Comparison of ENCODE assay signal across 8 cellular contexts in the genomic region with DNA sequence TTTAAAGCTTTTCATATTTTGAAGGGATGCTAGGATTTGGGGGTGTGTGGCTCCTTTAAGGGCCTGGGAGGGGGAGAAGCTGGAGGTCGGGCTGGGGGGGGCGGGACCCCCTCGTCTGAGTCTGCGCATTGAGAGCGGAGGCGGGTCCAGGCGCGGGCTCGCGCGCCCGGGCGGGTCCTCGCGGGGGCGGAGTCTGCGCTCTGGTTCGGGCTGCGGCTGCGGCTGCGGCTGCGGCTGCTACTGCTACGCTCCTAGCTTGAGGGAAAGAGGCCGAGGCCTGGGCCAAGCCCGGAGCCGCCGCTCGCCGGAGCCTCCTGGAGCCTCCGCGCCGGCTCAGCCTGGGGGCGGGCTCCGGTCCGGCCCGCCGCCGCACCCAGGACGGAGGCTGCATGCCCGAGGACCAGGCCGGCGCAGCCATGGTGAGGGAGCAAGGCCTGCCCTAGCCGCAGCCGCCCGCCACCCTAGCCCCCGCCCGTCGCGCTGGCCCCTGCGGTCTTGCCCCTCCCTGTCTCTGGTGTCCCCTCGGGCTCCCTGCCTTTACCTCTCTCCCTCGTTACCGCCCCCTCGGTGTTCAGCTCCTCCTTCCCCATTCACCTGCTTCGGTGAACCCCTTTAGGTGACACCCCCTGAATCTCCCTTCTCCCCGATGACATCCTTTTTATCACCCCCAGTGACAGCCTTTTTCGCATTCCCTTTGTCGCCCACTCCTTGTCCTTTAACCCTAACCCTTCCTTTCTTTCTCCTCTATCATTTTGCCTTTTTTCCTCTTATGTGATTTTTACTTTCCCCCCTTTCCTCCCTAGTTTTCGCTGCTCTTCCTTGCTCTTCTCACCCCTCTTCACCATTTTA. TPM values are rescaled to one million over a fixed set of nuclear protein-coding genes. Genes with fewer than 3 reads are reported as not detected.
A peak's percentile ranks its signal among the peaks of the same experiment; 100 is the strongest.
DNase-seq lines count a peak whose midpoint lies in the region; ATAC-seq and TF ChIP-seq lines count a peak whose summit lies in the region.

ZYG11B (plus strand) TSS at position 189 of the 849 bp plus-strand sequence; CDS start at position 390, 201 bp downstream.

- peak in 1 of 2 donors; percentile 53 for TF ChIP-seq EP300 in tibial nerve (IDR thresholded peaks at IDR 0.05)

- intact Hi-C loops in Right ventricle myocardium superior (cut with DNase I) = no loop called here

- H4K8ac ChIP-seq in trophoblast cell (ENCODE audit: low read depth, low read length) = peak within 1 kb of the TSS; percentile 83

- peaks cover 5% of the 10 kb centered on the region for H3K79me2 ChIP-seq in trophoblast cell (ENCODE audit: control insufficient read depth, insufficient read depth, low read length, poor library complexity)

- no peaks in the 10 kb centered on the region for H3K27me3 ChIP-seq in trophoblast cell (ENCODE audit: insufficient read depth, low read length)
- H3K27me3 ChIP-seq in tibial nerve = no peaks in the 10 kb centered on the region

- H3K23ac ChIP-seq in trophoblast cell (ENCODE audit: low read length) = no peak within 1 kb of the TSS

- no peak within 1 kb of the TSS for H2BK12ac ChIP-seq in trophoblast cell (ENCODE audit: low read length)

- H3K14ac ChIP-seq in trophoblast cell (ENCODE audit: low read length) = peak within 1 kb of the TSS; percentile 90

- WGBS in trophoblast cell (ENCODE audit: extremely low coverage, insufficient coverage, insufficient read length) = no CpG with 5 or more reads among the region's 59 CpGs
- 1% methylated on average over 52 to 53 of the region's 59 CpGs for WGBS in tibial nerve, 2 donors

- H3K36me3 ChIP-seq in trophoblast cell (ENCODE audit: control insufficient read depth in 1 of 2, insufficient read depth in 2 of 2, low read length in 2 of 2) (peaks cover 0 to 3% of the 10 kb centered on the region in 2 experiments), tibial nerve (no peaks in the 10 kb centered on the region)

- no peak within 1 kb of the TSS for H2AK5ac ChIP-seq in trophoblast cell (ENCODE audit: low read length)

- peak within 1 kb of the TSS; percentile 82 for H3K4me2 ChIP-seq in trophoblast cell (ENCODE audit: low read length)

- H3K9ac ChIP-seq in trophoblast cell (ENCODE audit: low read length) = peak within 1 kb of the TSS; percentile 90

- H3K4me3 ChIP-seq in GM12875 (ENCODE audit: low read depth, low read length) (peak within 1 kb of the TSS; percentile 70), trophoblast cell (ENCODE audit: low read depth, low read length) (peak within 1 kb of the TSS; percentile 90), tibial nerve (peak within 1 kb of the TSS; percentile 65 to 85 (median 82))

- peak within 1 kb of the TSS; percentile 41 for H3K4ac ChIP-seq in trophoblast cell (ENCODE audit: low read depth, low read length)

- peak within 1 kb of the TSS; percentile 80 for H2AFZ ChIP-seq in trophoblast cell (ENCODE audit: insufficient read depth, low read length, poor library complexity)

- peaks cover 2% of the 10 kb centered on the region for H3K79me1 ChIP-seq in trophoblast cell (ENCODE audit: low read length)

- peak within 1 kb of the TSS; percentile 88 for H2BK5ac ChIP-seq in trophoblast cell (ENCODE audit: low read depth, low read length, poor library complexity)

- H4K91ac ChIP-seq in trophoblast cell (ENCODE audit: low read depth, low read length) = peak within 1 kb of the TSS; percentile 83

- peak within 1 kb of the TSS; percentile 53 for H2BK120ac ChIP-seq in trophoblast cell (ENCODE audit: insufficient read depth, low read length, poor library complexity)

- H3K18ac ChIP-seq in trophoblast cell (ENCODE audit: low read length) = peak within 1 kb of the TSS; percentile 87

- peak; percentile 30 to 81 for TF ChIP-seq POLR2A in tibial nerve (IDR thresholded peaks at IDR 0.05)

- no peak for TF ChIP-seq CTCF in GM12875 (IDR thresholded peaks at IDR 0.05; ENCODE audit: borderline replicate concordance, insufficient read depth, low read depth, low read length)
- TF ChIP-seq CTCF in tibial nerve (IDR thresholded peaks at IDR 0.05) = no peak

- DNase-seq in NCI-H1417 treated with DMSO at 0.1 percent for 48 hours (lab: John Stamatoyannopoulos, UW) (peak; percentile 49), SW 1271 (lab: John Stamatoyannopoulos, UW) (peak; percentile 29 to 70), Right ventricle myocardium superior (peak; percentile 94), trophoblast cell (peak; percentile 81 to 93), tibial nerve (ENCODE audit: low spot score in 2 of 2) (peak; percentile 80 to 84)
- peak; percentile 83 for DNase-seq in activated naive CD8-positive, alpha-beta T cell treated with anti-CD3 and anti-CD28 coated beads, Interleukin-2, amount 50 U/mL, for 16 hours (ENCODE audit: low read depth, low spot score)

- ATAC-seq in HG02763 (IDR thresholded peaks at IDR 0.05; ENCODE audit: unreplicated experiment) (peak; percentile 96), Right ventricle myocardium superior (ENCODE audit: poor library complexity) (peak; percentile 98)

- no peaks in the 10 kb centered on the region for H3K9me3 ChIP-seq in trophoblast cell (ENCODE audit: insufficient read depth, low read depth, low read length)
- no peaks in the 10 kb centered on the region for H3K9me3 ChIP-seq in tibial nerve

- peak within 1 kb of the TSS; percentile 78 for H4K12ac ChIP-seq in trophoblast cell (ENCODE audit: low read depth, low read length)

- H3K4me1 ChIP-seq in trophoblast cell (ENCODE audit: control insufficient read depth in 1 of 2, insufficient read depth in 2 of 2, low read length in 2 of 2) (no peaks in the 10 kb centered on the region), tibial nerve (peaks cover 0 to 36% (median 17%) of the 10 kb centered on the region in 4 donors)

- H3K27ac ChIP-seq in trophoblast cell (ENCODE audit: low read depth, low read length) = peak within 1 kb of the TSS; percentile 75
- H3K27ac ChIP-seq in tibial nerve = peak within 1 kb of the TSS; percentile 41 to 91 (median 86)

RNA-seq across cellular contexts. Expression of gene ZYG11B, which starts in this region (rescaled TPM):
- 75.0 TPM for total RNA-seq in Right ventricle myocardium superior
- 11.4 and 11.6 TPM in 2 replicates for polyA plus RNA-seq in trophoblast cell (2013)
- 10 to 100 TPM; 41.9 to 46.5 (median 42.7) TPM for total RNA-seq in tibial nerve

Comparison
In these comparisons a context has a peak if more than half of its experiments do, and no peak if none do; other contexts are left out.
1. Peak in every context shown above with its lines: DNase-seq, ATAC-seq, H3K4me3 ChIP-seq and H3K27ac ChIP-seq.